Comparison of ENCODE assay signal across 10 cellular contexts in the genomic region with DNA sequence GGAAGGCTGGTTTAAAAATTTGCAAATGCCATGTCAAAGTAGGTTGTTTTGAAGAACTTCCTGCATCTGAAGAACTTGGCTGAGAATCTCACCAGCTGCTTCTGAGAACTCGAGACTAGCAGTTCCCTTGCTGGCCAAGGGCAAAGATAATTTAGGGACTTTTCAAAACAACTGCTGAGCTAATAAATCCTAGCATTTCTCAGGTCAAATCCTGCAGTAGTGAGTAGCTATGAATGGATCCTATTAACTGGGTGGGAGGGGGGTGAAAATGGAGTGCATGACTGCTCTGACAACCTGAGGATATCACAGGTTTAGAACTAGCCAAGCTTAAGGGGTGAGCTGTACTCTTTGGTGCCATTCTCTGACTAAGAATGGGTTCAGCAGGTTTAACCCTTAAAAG.
A peak's percentile ranks its signal among the peaks of the same experiment; 100 is the strongest.
DNase-seq lines count a peak whose midpoint lies in the region; ATAC-seq and TF ChIP-seq lines count a peak whose summit lies in the region.
"Had no signal": no experiment of that assay in that cellular context is flagged by ENCODE, and none has a peak within 500 bp of the region (broad histone marks: within the 10 kb centered on the region; RNA-seq: fewer than 3 reads in every experiment).

No MANE protein-coding gene starts in this region.

- H3K27ac ChIP-seq in iPS-20b (ENCODE audit: low read length) = no peak overlapping the region

- peaks cover 27% of the 10 kb centered on the region for H3K4me1 Mint-ChIP-seq in progenitor cell of endocrine pancreas (ENCODE audit: low read depth)
- H3K4me1 Mint-ChIP-seq: IgD-negative memory B cell had no signal

- peaks cover 23% of the 10 kb centered on the region; the same call in 1 of the 2 replicates for H3K4me1 ChIP-seq in iPS-20b (ENCODE audit: insufficient read depth, low read length)

- no peak overlapping the region for H3K27ac Mint-ChIP-seq in progenitor cell of endocrine pancreas
- H3K27ac Mint-ChIP-seq: activated naive CD8-positive, alpha-beta T cell; IgD-negative memory B cell had no signal

- no peaks in the 10 kb centered on the region for H3K9me3 ChIP-seq in iPS-20b (ENCODE audit: insufficient read depth, low read depth, low read length)

- no peaks in the 10 kb centered on the region for H3K27me3 ChIP-seq in iPS-20b (ENCODE audit: insufficient read depth, low read length)

- no peak for DNase-seq in Right ventricle myocardium superior
- no peak for DNase-seq in cardiac septum (ENCODE audit: low spot score)
- DNase-seq in RPMI8226 = peak; percentile 2
- no peak for DNase-seq in progenitor cell of endocrine pancreas (ENCODE audit: low spot score, unreplicated experiment)
- DNase-seq in NCI-H774 (lab: John Stamatoyannopoulos, UW) = no peak
- no peak for DNase-seq in AML-193 (lab: John Stamatoyannopoulos, UW)

- peaks cover 3% of the 10 kb centered on the region for H3K9me3 Mint-ChIP-seq in progenitor cell of endocrine pancreas (ENCODE audit: low read depth)

- no peak overlapping the region for H3K4me3 ChIP-seq in iPS-20b (ENCODE audit: low read length)

- peak overlapping the region; percentile 18; the same call in 1 of the 2 replicates for H3K9ac ChIP-seq in iPS-20b (ENCODE audit: low read depth, low read length)

- no peaks in the 10 kb centered on the region for H3K36me3 ChIP-seq in iPS-20b (ENCODE audit: insufficient read depth, low read depth, low read length)

- no peaks in the 10 kb centered on the region for H3K27me3 Mint-ChIP-seq in progenitor cell of endocrine pancreas

- intact Hi-C loops in Right ventricle myocardium superior (cut with DNase I) (no loop called here), cardiac septum (cut with DNase I) (no loop called here)

- no peak for TF ChIP-seq CTCF in progenitor cell of endocrine pancreas (IDR thresholded peaks at IDR 0.05; ENCODE audit: unreplicated experiment)

- no peaks in the 10 kb centered on the region for H3K36me3 Mint-ChIP-seq in progenitor cell of endocrine pancreas (ENCODE audit: insufficient read depth)
- H3K36me3 Mint-ChIP-seq: IgD-negative memory B cell had no signal

- ATAC-seq in Right ventricle myocardium superior (ENCODE audit: poor library complexity) (peak; percentile 82), GM19324 (IDR thresholded peaks at IDR 0.05; ENCODE audit: low FRiP score, unreplicated experiment) (no peak)

- no peak overlapping the region for H3K4me3 Mint-ChIP-seq in progenitor cell of endocrine pancreas (ENCODE audit: low read depth)
- H3K4me3 Mint-ChIP-seq: activated naive CD8-positive, alpha-beta T cell; IgD-negative memory B cell had no signal
